Comparison of ENCODE assay signal across 12 cellular contexts in the genomic region with DNA sequence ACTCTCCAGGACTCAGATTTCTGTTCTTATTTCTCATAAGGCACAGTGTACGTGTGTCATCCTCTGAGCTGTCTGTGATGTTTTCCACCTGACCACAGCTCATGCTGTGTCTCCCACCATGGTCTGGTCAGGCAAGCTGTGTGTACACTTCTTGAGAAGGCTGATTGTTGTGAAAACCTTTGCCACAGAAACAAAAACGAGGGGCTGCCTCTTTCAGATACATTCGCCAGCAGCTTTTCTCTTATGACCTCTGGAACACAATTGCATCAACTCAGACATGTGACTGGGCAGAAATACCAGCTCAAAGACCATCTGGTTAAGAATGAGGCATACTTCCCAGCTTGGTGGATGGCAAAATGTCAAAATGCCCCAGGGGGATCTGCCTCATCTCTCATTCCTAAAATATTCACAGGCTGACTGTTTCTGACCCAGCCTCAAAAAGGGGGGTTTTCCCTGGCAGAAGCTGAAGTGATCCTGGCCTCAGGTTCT. TPM values are rescaled to one million over a fixed set of nuclear protein-coding genes. Genes with fewer than 3 reads are reported as not detected.
DNase-seq lines count a peak whose midpoint lies in the region; ATAC-seq, FAIRE-seq and TF ChIP-seq lines count a peak whose summit lies in the region.
"Had no signal": no experiment of that assay in that cellular context is flagged by ENCODE, and none has a peak within 500 bp of the region (broad histone marks: within the 10 kb centered on the region; RNA-seq: fewer than 3 reads in every experiment).

No MANE protein-coding gene starts in this region.

- no peaks in the 10 kb centered on the region for H3K27me3 Mint-ChIP-seq in mesothelial cell of epicardium (ENCODE audit: low read depth)

- H3K4me1 Mint-ChIP-seq in mesothelial cell of epicardium, result no peaks in the 10 kb centered on the region

- TF ChIP-seq POLR2A in ovary (IDR thresholded peaks at IDR 0.05), result no peak

- intact Hi-C loops in ovary (cut with DNase I), result no loop called here

- H3K36me3 ChIP-seq in ovary, result no peaks in the 10 kb centered on the region

- no peak overlapping the region for H3K27ac ChIP-seq in ovary
- H3K27ac ChIP-seq: 22Rv1 had no signal

- no peak for TF ChIP-seq EP300 in ovary (IDR thresholded peaks at IDR 0.05)

- TF ChIP-seq CTCF in ovary (IDR thresholded peaks at IDR 0.05), result no peak
- no peak for TF ChIP-seq CTCF in mesothelial cell of epicardium (IDR thresholded peaks at IDR 0.05; ENCODE audit: unreplicated experiment)

- no peaks in the 10 kb centered on the region for H3K27me3 ChIP-seq in ovary

- peaks cover 29% of the 10 kb centered on the region for H3K9me3 Mint-ChIP-seq in mesothelial cell of epicardium

- no peak overlapping the region for H3K4me3 Mint-ChIP-seq in mesothelial cell of epicardium

- H3K9me3 ChIP-seq in ovary, result no peaks in the 10 kb centered on the region

- peaks cover 3% of the 10 kb centered on the region for H3K36me3 Mint-ChIP-seq in mesothelial cell of epicardium

- 11 to 18% (median 13%) methylated on average over 3 of the region's 3 CpGs for WGBS in ovary, 3 donors

- H3K4me1 ChIP-seq in ovary (ENCODE audit: insufficient read depth), result no peaks in the 10 kb centered on the region

- ATAC-seq in HG03571 (IDR thresholded peaks at IDR 0.05; ENCODE audit: unreplicated experiment), result no peak

- DNase-seq in SIG-M5 treated with dmso at 0.1 percent for 504 hours (lab: John Stamatoyannopoulos, UW; ENCODE audit: unreplicated experiment) (peak; percentile 10), SIG-M5 (lab: John Stamatoyannopoulos, UW) (no peak), SW 1271 (lab: John Stamatoyannopoulos, UW) (peak; percentile 2 to 35), glomerular visceral epithelial cell (ENCODE audit: extremely low spot score) (peak; percentile 95), ovary (no peak), frontal cortex (ENCODE audit: low spot score in 2 of 2) (no peak), mesothelial cell of epicardium (ENCODE audit: low spot score in 2 of 2, unreplicated experiment in 2 of 2) (no peak)
- DNase-seq: dermis blood vessel endothelial cell, NCI-H748 treated with DMSO at 0.1 percent for 48 hours had no signal

- H3K27ac Mint-ChIP-seq in mesothelial cell of epicardium, result no peak overlapping the region

- no peak overlapping the region for H3K4me3 ChIP-seq in ovary

- no peak for FAIRE-seq in frontal cortex (lab: Jason Lieb, UNC)
- FAIRE-seq: GM19239 had no signal

RNA-seq across cellular contexts. Expression of a gene that starts 46.1 kb away (rescaled TPM):
- total RNA-seq in ovary (10 to 100 TPM; 23.2 to 67.4 (median 56.9) TPM), frontal cortex (28.1 TPM), mesothelial cell of epicardium (57.2 to 63.9 TPM (median 62.9 TPM) in 3 replicates)
- polyA plus RNA-seq in ovary, result 100 to 1,000 TPM in 1 of 2 donors, 10 to 100 TPM in 1; 40.0 to 222 TPM

Comparison
In these comparisons a context has a peak if more than half of its experiments do, and no peak if none do; other contexts are left out.
1. DNase-seq: peak in SIG-M5 treated with dmso at 0.1 percent for 504 hours (single experiment), SW 1271 (2 of 2) and glomerular visceral epithelial cell (single experiment); none in SIG-M5 (single experiment), ovary (0 of 5), frontal cortex (0 of 2) and mesothelial cell of epicardium (0 of 2).